12 cellular contexts compared by ENCODE assay signal in the genomic region with DNA sequence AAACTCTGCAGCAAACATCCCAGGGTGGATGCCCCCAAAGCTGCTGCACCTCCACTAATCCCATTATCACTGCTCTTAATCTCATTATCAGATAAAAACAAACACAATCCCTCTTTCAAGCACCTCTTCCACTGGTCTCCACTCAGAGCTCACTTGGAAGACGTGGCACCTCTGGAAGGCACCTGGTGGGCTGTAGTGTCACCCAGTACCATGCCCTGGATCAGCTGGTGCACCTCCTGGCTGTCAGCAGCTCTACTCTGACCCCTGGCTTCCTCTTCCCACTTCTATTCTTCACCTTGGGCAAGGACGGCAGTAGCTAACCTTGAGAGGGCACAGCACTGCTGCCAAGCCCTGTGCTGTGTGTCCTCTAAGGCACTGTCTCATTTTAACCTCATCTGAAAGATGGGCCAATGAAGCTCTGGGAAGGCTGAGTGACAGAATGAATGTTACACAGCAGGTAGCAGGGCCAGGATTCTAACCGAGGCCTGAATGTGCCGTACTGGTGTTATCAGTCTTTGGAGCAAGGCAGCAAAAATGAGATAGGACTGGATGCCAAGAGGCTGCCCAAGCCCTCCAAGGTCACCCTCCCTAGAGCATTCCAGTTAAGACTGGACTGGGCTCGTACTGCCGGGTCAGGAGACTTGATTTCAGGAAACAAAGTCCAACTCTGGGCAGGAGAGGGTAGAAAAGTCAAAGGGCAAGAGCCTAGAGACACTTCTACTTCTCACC. TPM values are rescaled to one million over a fixed set of nuclear protein-coding genes. Genes with fewer than 3 reads are reported as not detected.
DNase-seq lines count a peak whose midpoint lies in the region; ATAC-seq and TF ChIP-seq lines count a peak whose summit lies in the region.
"Had no signal": no experiment of that assay in that cellular context is flagged by ENCODE, and none has a peak within 500 bp of the region (broad histone marks: within the 10 kb centered on the region; RNA-seq: fewer than 3 reads in every experiment).

No MANE protein-coding gene starts in this region.

- peaks cover 92% of the 10 kb centered on the region for H4K20me1 ChIP-seq in MM.1S (ENCODE audit: insufficient read depth, low read length)

- DNase-seq in left cardiac atrium (no peak), head of caudate nucleus (no peak), MM.1S (no peak), glutamatergic neuron (no peak)
- no peak for DNase-seq in stimulated activated CD4-positive, alpha-beta T cell treated with anti-CD3 and anti-CD28 coated beads, Interleukin-4, amount 100 ng/mL, for 4 hours
- DNase-seq: activated CD8-positive, alpha-beta memory T cell treated with anti-CD3 and anti-CD28 coated beads, Interleukin-2, amount 50 U/mL, for 4 hours; hippocampal formation; NCI-H446; stimulated activated CD4-positive, alpha-beta T cell treated with anti-CD3 and anti-CD28 coated beads, Interleukin-2, amount 100 ng/mL, for 48 hours had no signal

- peak overlapping the region in 2 of 3 donors; percentile 25 for H3K4me3 ChIP-seq in skeletal muscle tissue (ENCODE audit: low read length in 3 of 3)
- no peak overlapping the region for H3K4me3 ChIP-seq in MM.1S (ENCODE audit: low read length)

- H3K27me3 Mint-ChIP-seq in glutamatergic neuron (ENCODE audit: unreplicated experiment) = peaks cover 2% of the 10 kb centered on the region

- no peaks in the 10 kb centered on the region for H3K9me3 Mint-ChIP-seq in glutamatergic neuron (ENCODE audit: unreplicated experiment)

- H3K27me3 ChIP-seq in skeletal muscle tissue (ENCODE audit: control insufficient read depth in 3 of 3, insufficient read depth in 3 of 3, low read length in 3 of 3) = no peaks in the 10 kb centered on the region
- H3K27me3 ChIP-seq in MM.1S (replicated peaks; ENCODE audit: insufficient read depth, low read length) = no peaks in the 10 kb centered on the region

- H3K36me3 ChIP-seq in skeletal muscle tissue (ENCODE audit: control insufficient read depth in 3 of 3, insufficient read depth in 3 of 3, low read length in 3 of 3) = no peaks in the 10 kb centered on the region
- no peaks in the 10 kb centered on the region for H3K36me3 ChIP-seq in MM.1S (replicated peaks; ENCODE audit: insufficient read depth, low read length)

- peak; percentile 25 to 49 for ATAC-seq in left cardiac atrium

- H2AFZ ChIP-seq in MM.1S (ENCODE audit: low read length) = no peak overlapping the region

- H3K4me2 ChIP-seq in MM.1S (ENCODE audit: low read depth, low read length) = no peak overlapping the region

- no peaks in the 10 kb centered on the region for H3K36me3 Mint-ChIP-seq in glutamatergic neuron (ENCODE audit: unreplicated experiment)

- H3K4me1 Mint-ChIP-seq in glutamatergic neuron (ENCODE audit: low read depth, unreplicated experiment) = peaks cover 44% of the 10 kb centered on the region

- H3F3A ChIP-seq in MM.1S (ENCODE audit: insufficient read depth, low read length) = peaks cover 4% of the 10 kb centered on the region; the same call in 1 of the 2 replicates

- TF ChIP-seq CTCF in GM12872 (IDR thresholded peaks at IDR 0.05; ENCODE audit: insufficient read depth, low read depth, low read length) = peak; percentile 16; the same call in 1 of the 3 replicates
- TF ChIP-seq CTCF in VCaP (conservative IDR thresholded peaks at IDR 0.05) = no peak
- TF ChIP-seq CTCF in MM.1S (IDR thresholded peaks at IDR 0.05; ENCODE audit: low read length) = no peak
- no peak for TF ChIP-seq CTCF in glutamatergic neuron (IDR thresholded peaks at IDR 0.05; ENCODE audit: partially characterized antibody, unreplicated experiment)

- intact Hi-C loops in left cardiac atrium (cut with DNase I) (loop anchor here (5.0 to 10.0 kb wide), 2 partner anchors 43 to 50 kb away; no protein-coding TSS in a partner anchor), head of caudate nucleus (cut with DNase I) (no loop called here)

- H3K9ac ChIP-seq in skeletal muscle tissue (ENCODE audit: low read depth in 1 of 3, low read length in 3 of 3) (peak overlapping the region in 2 of 3 donors; percentile 1 to 42), MM.1S (ENCODE audit: low read length) (no peak overlapping the region)

- H3K27ac ChIP-seq in VCaP = peak overlapping the region; percentile 2; the same call in 1 of the 2 replicates
- peak overlapping the region; percentile 0 for H3K27ac ChIP-seq in skeletal muscle tissue (ENCODE audit: low read depth, low read length)
- no peak overlapping the region for H3K27ac ChIP-seq in MM.1S (ENCODE audit: low read length)

- H3K4me1 ChIP-seq in skeletal muscle tissue (ENCODE audit: control insufficient read depth in 3 of 3, insufficient read depth in 3 of 3, low read length in 3 of 3) (peaks cover 58 to 73% (median 71%) of the 10 kb centered on the region in 3 donors), MM.1S (ENCODE audit: low read length) (peaks cover 10% of the 10 kb centered on the region)

- no peak overlapping the region for H3K27ac Mint-ChIP-seq in glutamatergic neuron (ENCODE audit: unreplicated experiment)

- H3K9me3 ChIP-seq in skeletal muscle tissue (ENCODE audit: control insufficient read depth in 3 of 3, low read length in 3 of 3) (no peaks in the 10 kb centered on the region), MM.1S (replicated peaks; ENCODE audit: insufficient read depth, low read length) (no peaks in the 10 kb centered on the region)

- no peaks in the 10 kb centered on the region for H3K9me2 ChIP-seq in MM.1S (replicated peaks; ENCODE audit: insufficient read depth, low read length)

- H3K4me3 Mint-ChIP-seq in glutamatergic neuron (ENCODE audit: unreplicated experiment) = no peak overlapping the region

- H3K79me2 ChIP-seq in MM.1S (ENCODE audit: low read length) = peaks cover 99% of the 10 kb centered on the region

RNA-seq across cellular contexts. Expression of a gene that starts 7.4 kb away (rescaled TPM):
- total RNA-seq in left cardiac atrium (10 to 100 TPM; 43.9 to 63.3 TPM), skeletal muscle tissue (9.4 TPM), glutamatergic neuron (ENCODE audit: unreplicated experiment) (162 TPM)

RNA-seq across cellular contexts. Expression of a gene that starts 54.6 kb away (rescaled TPM):
- total RNA-seq in left cardiac atrium (10 to 100 TPM; 16.0 to 30.5 TPM), skeletal muscle tissue (13.6 TPM), glutamatergic neuron (ENCODE audit: unreplicated experiment) (28.9 TPM)
